ENCODE assay signal across 8 cellular contexts in genomic region chr3:181709537-181710279, GRCh38. TPM values are rescaled to one million over a fixed set of nuclear protein-coding genes. Genes with fewer than 3 reads are reported as not detected.
DNase-seq lines count a peak whose midpoint lies in the region; ATAC-seq and TF ChIP-seq lines count a peak whose summit lies in the region.

No MANE protein-coding gene starts in this region.

- no peaks in the 10 kb centered on the region for H3K4me1 ChIP-seq in cardiac muscle cell (ENCODE audit: low read depth)

- no peaks in the 10 kb centered on the region for H3K9me3 ChIP-seq in cardiac muscle cell (ENCODE audit: low read depth)

- H3K4me3 ChIP-seq in cardiac muscle cell: no peak overlapping the region

- no peaks in the 10 kb centered on the region for H3K9me3 Mint-ChIP-seq in activated T-helper 17 cell treated with anti-CD3 and anti-CD28 coated beads, Interleukin-2, amount 50 U/mL, for 72 hours
- no peaks in the 10 kb centered on the region for H3K9me3 Mint-ChIP-seq in progenitor cell of endocrine pancreas (ENCODE audit: low read depth)

- no peak for ATAC-seq in activated T-helper 17 cell treated with anti-CD3 and anti-CD28 coated beads, Interleukin-2, amount 50 U/mL, for 72 hours (replicated peaks)
- ATAC-seq in HG02763 (IDR thresholded peaks at IDR 0.05; ENCODE audit: unreplicated experiment): no peak

- peak overlapping the region; percentile 5 for H3K4me3 Mint-ChIP-seq in activated T-helper 17 cell treated with anti-CD3 and anti-CD28 coated beads, Interleukin-2, amount 50 U/mL, for 72 hours
- peak overlapping the region; percentile 64 for H3K4me3 Mint-ChIP-seq in progenitor cell of endocrine pancreas (ENCODE audit: low read depth)

- H3K27ac Mint-ChIP-seq in activated T-helper 17 cell treated with anti-CD3 and anti-CD28 coated beads, Interleukin-2, amount 50 U/mL, for 72 hours: no peak overlapping the region
- peak overlapping the region; percentile 89 for H3K27ac Mint-ChIP-seq in progenitor cell of endocrine pancreas

- no peak for TF ChIP-seq EP300 in Ishikawa (IDR thresholded peaks at IDR 0.05; ENCODE audit: borderline replicate concordance)

- no peaks in the 10 kb centered on the region for H3K36me3 ChIP-seq in cardiac muscle cell

- peaks cover 98% of the 10 kb centered on the region for H3K27me3 ChIP-seq in cardiac muscle cell

- peak; percentile 83 for TF ChIP-seq RAD21 in Ishikawa (IDR thresholded peaks at IDR 0.05; ENCODE audit: low read depth)

- no peak overlapping the region for H3K27ac ChIP-seq in cardiac muscle cell

- peaks cover 7% of the 10 kb centered on the region for H3K4me1 Mint-ChIP-seq in activated T-helper 17 cell treated with anti-CD3 and anti-CD28 coated beads, Interleukin-2, amount 50 U/mL, for 72 hours
- H3K4me1 Mint-ChIP-seq in progenitor cell of endocrine pancreas (ENCODE audit: low read depth): peaks cover 20% of the 10 kb centered on the region

- DNase-seq in cardiac muscle cell (ENCODE audit: low read depth in 1 of 2, low spot score in 1 of 2): peak; percentile 73 to 88
- DNase-seq in cardiac septum (ENCODE audit: low spot score): no peak
- peak; percentile 61 for DNase-seq in OCI-M1 (lab: John Stamatoyannopoulos, UW)
- DNase-seq in glomerular endothelial cell (ENCODE audit: extremely low read depth, low read depth, low spot score): peak; percentile 36
- DNase-seq in progenitor cell of endocrine pancreas (ENCODE audit: low spot score, unreplicated experiment): peak; percentile 75

- H3K27me3 Mint-ChIP-seq in activated T-helper 17 cell treated with anti-CD3 and anti-CD28 coated beads, Interleukin-2, amount 50 U/mL, for 72 hours: peaks cover 42% of the 10 kb centered on the region
- H3K27me3 Mint-ChIP-seq in progenitor cell of endocrine pancreas: peaks cover 43% of the 10 kb centered on the region

- peaks cover 16% of the 10 kb centered on the region for H3K36me3 Mint-ChIP-seq in activated T-helper 17 cell treated with anti-CD3 and anti-CD28 coated beads, Interleukin-2, amount 50 U/mL, for 72 hours (ENCODE audit: low read depth)
- H3K36me3 Mint-ChIP-seq in progenitor cell of endocrine pancreas (ENCODE audit: insufficient read depth): peaks cover 6% of the 10 kb centered on the region

- intact Hi-C loops in cardiac septum (cut with DNase I): loop anchor here (1.0 to 10.0 kb wide), 4 partner anchors 495 to 974 kb away; no protein-coding TSS in a partner anchor

- TF ChIP-seq CTCF in cardiac muscle cell (IDR thresholded peaks at IDR 0.05; ENCODE audit: low read depth, low read length) (peak; percentile 64), progenitor cell of endocrine pancreas (IDR thresholded peaks at IDR 0.05; ENCODE audit: unreplicated experiment) (peak; percentile 91)

TF ChIP-seq in Ishikawa, 13 proteins besides CTCF, POLR2A, EP300 and RAD21:
- TF ChIP-seq YY1 (IDR thresholded peaks at IDR 0.05; ENCODE audit: low read depth): no peak
- TF ChIP-seq REST (IDR thresholded peaks at IDR 0.05; ENCODE audit: low read depth): no peak
- no peak for TF ChIP-seq TEAD4 (IDR thresholded peaks at IDR 0.05)
- TF ChIP-seq MAX (IDR thresholded peaks at IDR 0.05): no peak
- no peak for TF ChIP-seq FOXM1 (IDR thresholded peaks at IDR 0.05; ENCODE audit: borderline replicate concordance, low read depth)
- TF ChIP-seq NFIC (IDR thresholded peaks at IDR 0.05): no peak
- TF ChIP-seq ZBTB7A (IDR thresholded peaks at IDR 0.05; ENCODE audit: low read depth): no peak
- TF ChIP-seq EGR1 (IDR thresholded peaks at IDR 0.05): no peak
- no peak for TF ChIP-seq TAF1 (IDR thresholded peaks at IDR 0.05; ENCODE audit: low read depth)

RNA-seq across cellular contexts. Expression of gene SOX2, which starts 2.0 kb away (rescaled TPM):
- total RNA-seq in cardiac muscle cell (0.18 TPM in 1 of 2 replicates, not detected in the other), cardiac septum (not detected), glomerular endothelial cell (not detected in 2 replicates), progenitor cell of endocrine pancreas (55.0 and 72.0 TPM in 2 replicates)
- polyA plus RNA-seq in cardiac muscle cell: not detected in 2 replicates
- total RNA-seq in activated T-helper 17 cell treated with anti-CD3 and anti-CD28 coated beads, Interleukin-2, amount 50 U/mL, for 72 hours: 1 to 10 TPM in 1 of 2 donors, not detected in 1; 3.7 TPM

Comparison
In these comparisons a context has a peak if more than half of its experiments do, and no peak if none do; other contexts are left out.
1. RNA of gene SOX2, which starts 2.0 kb away (total RNA-seq): 55.0 to 72.0 TPM in progenitor cell of endocrine pancreas; 3.7 TPM in activated T-helper 17 cell treated with anti-CD3 and anti-CD28 coated beads, Interleukin-2, amount 50 U/mL, for 72 hours, 0.18 TPM in cardiac muscle cell, not detected in cardiac septum (single experiment) and not detected in glomerular endothelial cell; every median in the first group is over 10 times any median in the second.